In the genomic region with DNA sequence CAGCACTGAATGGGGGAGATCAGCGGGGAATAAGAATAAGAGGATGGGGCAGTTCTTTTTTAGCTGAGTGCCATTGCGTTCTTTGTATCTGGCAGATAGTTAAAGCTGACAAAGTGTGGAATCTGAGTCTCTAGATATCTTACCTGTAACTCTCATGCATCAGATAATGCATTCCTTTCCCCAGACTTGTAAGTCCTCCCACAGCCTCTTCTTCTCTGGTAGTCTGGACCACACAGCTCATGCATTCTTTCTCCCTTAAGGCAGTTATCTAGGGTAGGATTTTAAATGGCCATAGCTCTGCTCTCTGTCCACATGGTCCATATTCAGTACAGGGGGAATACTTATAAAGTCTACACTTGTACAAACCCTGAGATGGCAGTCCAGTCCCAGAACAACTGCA, we compare ENCODE assay signal across 1 cellular context.
TF ChIP-seq lines count a peak whose summit lies in the region.

No MANE protein-coding gene starts in this region.

TF ChIP-seq in GM23338, 12 proteins besides CTCF, POLR2A, EP300 and RAD21 (continued from another document):
- no peak for TF ChIP-seq POLR2AphosphoS5 (IDR thresholded peaks at IDR 0.05; ENCODE audit: low read depth)
- no peak for TF ChIP-seq ZNF114 (CRISPR knock-in tag; IDR thresholded peaks at IDR 0.05)
